Comparison of ENCODE assay signal across 15 cellular contexts in genomic region chr15:57922780-57923179, GRCh38.
DNase-seq lines count a peak whose midpoint lies in the region; ATAC-seq and TF ChIP-seq lines count a peak whose summit lies in the region.
"Had no signal": no experiment of that assay in that cellular context is flagged by ENCODE, and none has a peak within 500 bp of the region (broad histone marks: within the 10 kb centered on the region; RNA-seq: fewer than 3 reads in every experiment).

No MANE protein-coding gene starts in this region.

- H3K4me3 Mint-ChIP-seq in endothelial cell (ENCODE audit: unreplicated experiment), result no peak overlapping the region
- H3K4me3 Mint-ChIP-seq: naive thymus-derived CD4-positive, alpha-beta T cell had no signal

- no peaks in the 10 kb centered on the region for H3K9me3 Mint-ChIP-seq in endothelial cell (ENCODE audit: unreplicated experiment)
- H3K9me3 Mint-ChIP-seq: naive thymus-derived CD4-positive, alpha-beta T cell had no signal

- H3K27me3 ChIP-seq in stomach smooth muscle (ENCODE audit: control insufficient read depth in 1 of 2, insufficient read depth in 2 of 2, low read length in 2 of 2), result peaks cover 0 to 2% of the 10 kb centered on the region in 2 donors

- peaks cover 13% of the 10 kb centered on the region for H3K4me1 Mint-ChIP-seq in endothelial cell (ENCODE audit: unreplicated experiment)
- H3K4me1 Mint-ChIP-seq: naive thymus-derived CD4-positive, alpha-beta T cell had no signal

- H3K27me3 Mint-ChIP-seq in endothelial cell (ENCODE audit: unreplicated experiment), result no peaks in the 10 kb centered on the region

- H3K27ac Mint-ChIP-seq in endothelial cell (ENCODE audit: unreplicated experiment), result no peak overlapping the region
- H3K27ac Mint-ChIP-seq: naive thymus-derived CD4-positive, alpha-beta T cell had no signal

- H3K9ac ChIP-seq in stomach smooth muscle (ENCODE audit: low read length in 2 of 2), result no peak overlapping the region

- peaks cover 8% of the 10 kb centered on the region for H3K4me1 ChIP-seq in stomach smooth muscle (ENCODE audit: control insufficient read depth, insufficient read depth, low read length)

- peak overlapping the region; percentile 6 for H3K27ac ChIP-seq in stomach smooth muscle (ENCODE audit: low read length)

- no peaks in the 10 kb centered on the region for H3K36me3 ChIP-seq in stomach smooth muscle (ENCODE audit: control insufficient read depth in 2 of 2, insufficient read depth in 2 of 2, low read length in 2 of 2)

- H3K9me3 ChIP-seq in stomach smooth muscle (ENCODE audit: control insufficient read depth in 2 of 2, low read length in 2 of 2), result no peaks in the 10 kb centered on the region

- no peaks in the 10 kb centered on the region for H3K36me3 Mint-ChIP-seq in endothelial cell (ENCODE audit: low read depth, unreplicated experiment)

- TF ChIP-seq CTCF in endothelial cell (IDR thresholded peaks at IDR 0.05; ENCODE audit: unreplicated experiment), result no peak

- H3K4me3 ChIP-seq in stomach smooth muscle (ENCODE audit: low read length in 2 of 2), result no peak overlapping the region

- peak; percentile 95 for ATAC-seq in left lobe of liver
- no peak for ATAC-seq in HG03135 (IDR thresholded peaks at IDR 0.05; ENCODE audit: unreplicated experiment)
- no peak for ATAC-seq in HG02623 (IDR thresholded peaks at IDR 0.05; ENCODE audit: unreplicated experiment)
- ATAC-seq in GM18498 (IDR thresholded peaks at IDR 0.05; ENCODE audit: unreplicated experiment), result no peak
- ATAC-seq: naive thymus-derived CD4-positive, alpha-beta T cell had no signal

- peak; percentile 14 for DNase-seq in HPDE6-E6E7 (ENCODE audit: extremely low spot score)
- DNase-seq in endothelial cell (ENCODE audit: low spot score), result peak; percentile 10
- peak; percentile 91 for DNase-seq in left lobe of liver (ENCODE audit: low spot score)
- DNase-seq in NCI-H446 (lab: John Stamatoyannopoulos, UW), result no peak
- DNase-seq: anterior cingulate cortex; C1 segment of cervical spinal cord; naive thymus-derived CD4-positive, alpha-beta T cell; NCI-H1092 treated with DMSO at 0.1 percent for 48 hours; NCI-H524 treated with DMSO at 0.1 percent for 48 hours; SHP77 treated with DMSO at 0.1 percent for 48 hours; stimulated activated CD4-positive, alpha-beta T cell treated with anti-CD3 and anti-CD28 coated beads, Interleukin-12 subunit alpha, Interleukin-12 subunit beta, amount 100 ng/mL, for 4 hours had no signal

Comparison
In these comparisons a context has a peak if more than half of its experiments do, and no peak if none do; other contexts are left out.
1. DNase-seq: peak in HPDE6-E6E7 (single experiment), endothelial cell (single experiment) and left lobe of liver (single experiment); none in NCI-H446 (0 of 2).